ENCODE assay signal across 8 cellular contexts in genomic region chr13:60163525-60164471, GRCh38. TPM values are rescaled to one million over a fixed set of nuclear protein-coding genes. Genes with fewer than 3 reads are reported as not detected.
A peak's percentile ranks its signal among the peaks of the same experiment; 100 is the strongest.
DNase-seq lines count a peak whose midpoint lies in the region; ATAC-seq and TF ChIP-seq lines count a peak whose summit lies in the region.

DIAPH3 (minus strand) TSS chr13:60163928; CDS start chr13:60163766, 162 bp downstream.

- under 1% methylated on average over 62 of the region's 62 CpGs for WGBS in urinary bladder

- intact Hi-C loops in left cardiac atrium (cut with DNase I) = loop anchor here in 1 of 2 donors (10.0 kb wide), 1 partner anchor 231 kb away; the partner anchor contains the start of gene TDRD3

- H3K27ac Mint-ChIP-seq in T-helper 1 cell treated with Interleukin-12 subunit alpha and Interleukin-12 subunit beta and Interleukin-4 antibody, amounts not matched to agents 30 μg/mL and 1 μg/mL, for 36 hours = peak within 1 kb of the TSS; percentile 89
- peak within 1 kb of the TSS; percentile 97 for H3K27ac Mint-ChIP-seq in progenitor cell of endocrine pancreas

- in situ Hi-C loops in GM13977 (cut with MboI; ENCODE audit: low pct_unique_long_range_greater_than_20kb, low sequenced_read_pairs, unreplicated experiment) = no loop called here

- no peaks in the 10 kb centered on the region for H3K27me3 Mint-ChIP-seq in T-helper 1 cell treated with Interleukin-12 subunit alpha and Interleukin-12 subunit beta and Interleukin-4 antibody, amounts not matched to agents 30 μg/mL and 1 μg/mL, for 36 hours (ENCODE audit: low read depth)
- H3K27me3 Mint-ChIP-seq in progenitor cell of endocrine pancreas = no peaks in the 10 kb centered on the region

- TF ChIP-seq CTCF in GM13977 (IDR thresholded peaks at IDR 0.05; ENCODE audit: extremely low read depth, insufficient read depth, missing control alignments) (no peak), progenitor cell of endocrine pancreas (IDR thresholded peaks at IDR 0.05; ENCODE audit: unreplicated experiment) (no peak)

- H3K4me3 ChIP-seq in urinary bladder (ENCODE audit: low read depth, low read length) = peak within 1 kb of the TSS; percentile 69

- no peaks in the 10 kb centered on the region for H3K36me3 ChIP-seq in urinary bladder (ENCODE audit: insufficient read depth)

- H3K9me3 Mint-ChIP-seq in T-helper 1 cell treated with Interleukin-12 subunit alpha and Interleukin-12 subunit beta and Interleukin-4 antibody, amounts not matched to agents 30 μg/mL and 1 μg/mL, for 36 hours = no peaks in the 10 kb centered on the region
- H3K9me3 Mint-ChIP-seq in progenitor cell of endocrine pancreas (ENCODE audit: low read depth) = no peaks in the 10 kb centered on the region

- H3K36me3 Mint-ChIP-seq in T-helper 1 cell treated with Interleukin-12 subunit alpha and Interleukin-12 subunit beta and Interleukin-4 antibody, amounts not matched to agents 30 μg/mL and 1 μg/mL, for 36 hours (ENCODE audit: low read depth) = peaks cover 3% of the 10 kb centered on the region
- no peaks in the 10 kb centered on the region for H3K36me3 Mint-ChIP-seq in progenitor cell of endocrine pancreas (ENCODE audit: insufficient read depth)

- H3K4me1 Mint-ChIP-seq in T-helper 1 cell treated with Interleukin-12 subunit alpha and Interleukin-12 subunit beta and Interleukin-4 antibody, amounts not matched to agents 30 μg/mL and 1 μg/mL, for 36 hours (ENCODE audit: low read depth) = peaks cover 33% of the 10 kb centered on the region
- peaks cover 18% of the 10 kb centered on the region for H3K4me1 Mint-ChIP-seq in progenitor cell of endocrine pancreas (ENCODE audit: low read depth)

- no peaks in the 10 kb centered on the region for H3K4me1 ChIP-seq in urinary bladder (ENCODE audit: insufficient read depth)

- H3K4me3 Mint-ChIP-seq in T-helper 1 cell treated with Interleukin-12 subunit alpha and Interleukin-12 subunit beta and Interleukin-4 antibody, amounts not matched to agents 30 μg/mL and 1 μg/mL, for 36 hours = peak within 1 kb of the TSS; percentile 91
- H3K4me3 Mint-ChIP-seq in progenitor cell of endocrine pancreas (ENCODE audit: low read depth) = peak within 1 kb of the TSS; percentile 95

- peak; percentile 93 for DNase-seq in GM13977 (ENCODE audit: low spot score)
- peak; percentile 91 for DNase-seq in NCI-H1694 (lab: John Stamatoyannopoulos, UW)
- DNase-seq in amniotic stem cell (lab: John Stamatoyannopoulos, UW) = peak; percentile 93
- DNase-seq in left cardiac atrium = peak; percentile 97
- DNase-seq in progenitor cell of endocrine pancreas (ENCODE audit: low spot score, unreplicated experiment) = peak; percentile 91

- ATAC-seq in HG02884 (IDR thresholded peaks at IDR 0.05; ENCODE audit: unreplicated experiment) (peak; percentile 100), left cardiac atrium (peak; percentile 100)

- peak within 1 kb of the TSS; percentile 75 for H3K27ac ChIP-seq in urinary bladder (ENCODE audit: low read depth)

RNA-seq across cellular contexts. Expression of gene DIAPH3, which starts in this region (rescaled TPM):
- total RNA-seq in left cardiac atrium (under 1 TPM; 0.26 to 0.50 TPM), progenitor cell of endocrine pancreas (11.4 and 14.0 TPM in 2 replicates), urinary bladder (23.4 TPM)
- 0.18 TPM for polyA plus RNA-seq in urinary bladder

Comparison
In these comparisons a context has a peak if more than half of its experiments do, and no peak if none do; other contexts are left out.
1. Peak in every context shown above with its lines: DNase-seq, ATAC-seq, H3K4me3 ChIP-seq and H3K27ac ChIP-seq.
2. Peak in DNase-seq and ATAC-seq in left cardiac atrium; RNA of the gene not detected or under 1 TPM.